Comparison of ENCODE assay signal across 8 cellular contexts in the genomic region with DNA sequence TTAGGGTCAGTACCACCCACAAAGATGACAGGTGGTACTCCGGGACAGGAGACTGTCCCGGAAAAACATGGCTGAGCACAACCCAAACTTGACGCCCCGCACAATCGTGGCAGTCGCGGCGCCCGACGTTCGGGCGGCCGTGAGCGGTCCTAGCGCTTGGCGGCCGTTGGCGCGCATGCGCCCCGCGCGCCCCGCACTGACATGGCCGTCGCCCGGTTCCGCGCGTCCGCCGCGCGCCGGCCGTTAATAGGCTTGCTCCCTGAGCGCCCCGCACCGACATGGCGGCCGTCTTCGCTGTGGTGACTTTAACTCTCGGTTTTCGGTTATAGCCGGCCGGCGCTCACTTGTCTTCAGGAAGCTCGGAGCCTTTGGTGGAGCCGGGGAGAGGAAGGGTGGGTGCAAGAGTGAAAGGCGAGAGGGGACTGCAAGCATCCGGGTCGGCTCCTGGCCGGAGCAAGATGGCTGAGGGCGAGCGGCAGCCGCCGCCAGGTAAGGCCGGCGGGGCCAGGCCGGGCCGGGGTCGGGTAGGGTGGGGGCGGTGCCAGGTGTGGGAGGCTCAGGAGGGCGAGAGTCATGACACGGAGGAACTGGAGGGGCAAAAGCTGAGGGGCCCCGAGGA. TPM values are rescaled to one million over a fixed set of nuclear protein-coding genes. Genes with fewer than 3 reads are reported as not detected.
DNase-seq lines count a peak whose midpoint lies in the region; ATAC-seq and TF ChIP-seq lines count a peak whose summit lies in the region.

Gene PTPA, plus strand, starts transcription at position 273 of the 619 bp plus-strand sequence. Its CDS starts 186 bp downstream, at position 459.

- WGBS in trophoblast cell (ENCODE audit: extremely low coverage, insufficient coverage, insufficient read length): no CpG with 5 or more reads among the region's 66 CpGs
- WGBS in transverse colon (ENCODE audit: low coverage in 1 of 2), 2 donors: 1% methylated on average over 46 of the region's 66 CpGs; no CpG with 5 or more reads in 1 of the 2 donors

- H2AK5ac ChIP-seq in trophoblast cell (ENCODE audit: low read length): peak within 1 kb of the TSS; percentile 93

- H3K27me3 Mint-ChIP-seq in activated naive CD8-positive, alpha-beta T cell treated with anti-CD3 and anti-CD28 coated beads, Interleukin-2, amount 10 ng/mL, durations not matched to agents 7 days and 5 days: no peaks in the 10 kb centered on the region

- H3K36me3 ChIP-seq in trophoblast cell (ENCODE audit: control insufficient read depth in 1 of 2, insufficient read depth in 2 of 2, low read length in 2 of 2): peaks cover 2 to 3% of the 10 kb centered on the region in 2 experiments
- H3K36me3 ChIP-seq in transverse colon: peaks cover 0 to 6% (median 0%) of the 10 kb centered on the region in 4 donors

- intact Hi-C loops in Right ventricle myocardium superior (cut with DNase I): no loop called here
- intact Hi-C loops in transverse colon (cut with DNase I; ENCODE audit: low total_unique reads): no loop called here

- no peak within 1 kb of the TSS for H3K23ac ChIP-seq in trophoblast cell (ENCODE audit: low read length)

- no peaks in the 10 kb centered on the region for H3K9me3 Mint-ChIP-seq in activated naive CD8-positive, alpha-beta T cell treated with anti-CD3 and anti-CD28 coated beads, Interleukin-2, amount 10 ng/mL, durations not matched to agents 7 days and 5 days

- no peak for TF ChIP-seq CTCF in HFF-Myc (IDR thresholded peaks at IDR 0.05; ENCODE audit: low read depth, low read length, missing control alignments)
- TF ChIP-seq CTCF in transverse colon (IDR thresholded peaks at IDR 0.05): no peak

- peak; percentile 90 for ATAC-seq in activated naive CD8-positive, alpha-beta T cell treated with anti-CD3 and anti-CD28 coated beads, Interleukin-2, amount 10 ng/mL, durations not matched to agents 7 days and 5 days (ENCODE audit: low read depth)
- ATAC-seq in Right ventricle myocardium superior (ENCODE audit: poor library complexity): peak; percentile 91

- H3K79me1 ChIP-seq in trophoblast cell (ENCODE audit: low read length): peaks cover 16% of the 10 kb centered on the region

- peaks cover 29% of the 10 kb centered on the region for H3K4me1 Mint-ChIP-seq in activated naive CD8-positive, alpha-beta T cell treated with anti-CD3 and anti-CD28 coated beads, Interleukin-2, amount 10 ng/mL, durations not matched to agents 7 days and 5 days

- peak within 1 kb of the TSS; percentile 99 for H3K14ac ChIP-seq in trophoblast cell (ENCODE audit: low read length)

- H3K79me2 ChIP-seq in trophoblast cell (ENCODE audit: control insufficient read depth, insufficient read depth, low read length, poor library complexity): peaks cover 14% of the 10 kb centered on the region

- H3K4ac ChIP-seq in trophoblast cell (ENCODE audit: low read depth, low read length): peak within 1 kb of the TSS; percentile 94

- H4K8ac ChIP-seq in trophoblast cell (ENCODE audit: low read depth, low read length): peak within 1 kb of the TSS; percentile 98

- H3K27ac Mint-ChIP-seq in activated naive CD8-positive, alpha-beta T cell treated with anti-CD3 and anti-CD28 coated beads, Interleukin-2, amount 10 ng/mL, durations not matched to agents 7 days and 5 days: peak within 1 kb of the TSS; percentile 96

- peak; percentile 21 for TF ChIP-seq POLR2A in transverse colon (IDR thresholded peaks at IDR 0.05)

- TF ChIP-seq EP300 in transverse colon (IDR thresholded peaks at IDR 0.05; ENCODE audit: low read depth): no peak

- H3K18ac ChIP-seq in trophoblast cell (ENCODE audit: low read length): peak within 1 kb of the TSS; percentile 99

- H2BK12ac ChIP-seq in trophoblast cell (ENCODE audit: low read length): peak within 1 kb of the TSS; percentile 43

- H2AFZ ChIP-seq in trophoblast cell (ENCODE audit: insufficient read depth, low read length, poor library complexity): peak within 1 kb of the TSS; percentile 96

- peak within 1 kb of the TSS; percentile 94 for H3K4me2 ChIP-seq in trophoblast cell (ENCODE audit: low read length)

- H4K12ac ChIP-seq in trophoblast cell (ENCODE audit: low read depth, low read length): peak within 1 kb of the TSS; percentile 99

- peak within 1 kb of the TSS; percentile 98 for H2BK5ac ChIP-seq in trophoblast cell (ENCODE audit: low read depth, low read length, poor library complexity)

- no peaks in the 10 kb centered on the region for H3K36me3 Mint-ChIP-seq in activated naive CD8-positive, alpha-beta T cell treated with anti-CD3 and anti-CD28 coated beads, Interleukin-2, amount 10 ng/mL, durations not matched to agents 7 days and 5 days

- H3K27me3 ChIP-seq in trophoblast cell (ENCODE audit: insufficient read depth, low read length): peaks cover 6% of the 10 kb centered on the region
- H3K27me3 ChIP-seq in transverse colon: no peaks in the 10 kb centered on the region

- H3K9me3 ChIP-seq in trophoblast cell (ENCODE audit: insufficient read depth, low read depth, low read length): no peaks in the 10 kb centered on the region
- H3K9me3 ChIP-seq in transverse colon: no peaks in the 10 kb centered on the region

- POLR2A ChIA-PET in activated naive CD8-positive, alpha-beta T cell treated with anti-CD3 and anti-CD28 coated beads, Interleukin-2, amount 10 ng/mL, durations not matched to agents 7 days and 5 days (lab: Charles Lee): interaction anchor here (0.6 to 2.4 kb wide), 9 partner anchors 11 to 708 kb away, joined by 3 to 13 read pairs (median 3); partner anchors contain the start of genes DOLPP1, MIGA2 and NTMT1

- H3K27ac ChIP-seq in trophoblast cell (ENCODE audit: low read depth, low read length) (peak within 1 kb of the TSS; percentile 94), transverse colon (peak within 1 kb of the TSS; percentile 96 to 99 (median 96))

- peak within 1 kb of the TSS; percentile 80 for H3K9ac ChIP-seq in trophoblast cell (ENCODE audit: low read length)

- peak within 1 kb of the TSS; percentile 84 for H3K4me3 ChIP-seq in HFF-Myc (replicated peaks; ENCODE audit: low read depth, low read length)
- peak within 1 kb of the TSS; percentile 90 for H3K4me3 ChIP-seq in trophoblast cell (ENCODE audit: low read depth, low read length)
- H3K4me3 ChIP-seq in transverse colon: peak within 1 kb of the TSS; percentile 86 to 96 (median 88)

- peak within 1 kb of the TSS; percentile 74 for H2BK120ac ChIP-seq in trophoblast cell (ENCODE audit: insufficient read depth, low read length, poor library complexity)

- peaks cover 7 to 9% of the 10 kb centered on the region in 2 experiments for H3K4me1 ChIP-seq in trophoblast cell (ENCODE audit: control insufficient read depth in 1 of 2, insufficient read depth in 2 of 2, low read length in 2 of 2)
- H3K4me1 ChIP-seq in transverse colon: peaks cover 18 to 57% (median 41%) of the 10 kb centered on the region in 4 donors

- peak within 1 kb of the TSS; percentile 96 for H3K4me3 Mint-ChIP-seq in activated naive CD8-positive, alpha-beta T cell treated with anti-CD3 and anti-CD28 coated beads, Interleukin-2, amount 10 ng/mL, durations not matched to agents 7 days and 5 days

- in situ Hi-C loops in transverse colon (cut with MboI; ENCODE audit: low pct_ligation_motif_present in 1 of 4, low pct_unique_long_range_greater_than_20kb in 1 of 4, low sequenced_read_pairs in 3 of 4): no loop called here

- DNase-seq in GM03348 (ENCODE audit: low spot score): peak; percentile 98
- DNase-seq in HFF-Myc (ENCODE audit: extremely low read depth, low read depth): peak; percentile 47
- peak; percentile 67 for DNase-seq in NCI-H1048 (lab: John Stamatoyannopoulos, UW)
- DNase-seq in SW 1271 (lab: John Stamatoyannopoulos, UW): peak; percentile 54 to 87
- peak; percentile 89 for DNase-seq in activated naive CD8-positive, alpha-beta T cell treated with anti-CD3 and anti-CD28 coated beads, Interleukin-2, amount 10 ng/mL, durations not matched to agents 7 days and 5 days
- DNase-seq in Right ventricle myocardium superior: peak; percentile 95
- peak; percentile 90 to 97 for DNase-seq in trophoblast cell
- DNase-seq in transverse colon: peak; percentile 88

- peak within 1 kb of the TSS; percentile 96 for H4K91ac ChIP-seq in trophoblast cell (ENCODE audit: low read depth, low read length)

RNA-seq across cellular contexts. Expression of gene PTPA, which starts in this region (rescaled TPM):
- 10 to 100 TPM; 88.3 to 91.0 TPM for total RNA-seq in activated naive CD8-positive, alpha-beta T cell treated with anti-CD3 and anti-CD28 coated beads, Interleukin-2, amount 10 ng/mL, durations not matched to agents 7 days and 5 days
- total RNA-seq in Right ventricle myocardium superior: 179 TPM
- 62.5 and 63.2 TPM in 2 replicates for polyA plus RNA-seq in trophoblast cell (2013)
- total RNA-seq in transverse colon: 100 to 1,000 TPM in 1 of 4 donors, 10 to 100 TPM in 3; 37.4 to 241 (median 66.5) TPM

Comparison
In these comparisons a context has a peak if more than half of its experiments do, and no peak if none do; other contexts are left out.
1. Peak in every context shown above with its lines: DNase-seq, ATAC-seq, H3K4me3 ChIP-seq and H3K27ac ChIP-seq.
2. DNase-seq: peak in every context shown above with its lines; median percentile 98 in GM03348; 95 in Right ventricle myocardium superior; 94 in trophoblast cell; 89 in activated naive CD8-positive, alpha-beta T cell treated with anti-CD3 and anti-CD28 coated beads, Interleukin-2, amount 10 ng/mL, durations not matched to agents 7 days and 5 days; 88 in transverse colon; 70 in SW 1271; 67 in NCI-H1048; 47 in HFF-Myc.